ENCODE assay signal across 17 cellular contexts in genomic region chr1:30642391-30643120, GRCh38.
DNase-seq lines count a peak whose midpoint lies in the region; ATAC-seq and TF ChIP-seq lines count a peak whose summit lies in the region.
"Had no signal": no experiment of that assay in that cellular context is flagged by ENCODE, and none has a peak within 500 bp of the region (broad histone marks: within the 10 kb centered on the region; RNA-seq: fewer than 3 reads in every experiment).

No MANE protein-coding gene starts in this region.

- intact Hi-C loops in posterior vena cava (cut with DNase I) (no loop called here), Calu3 (cut with micrococcal nuclease; ENCODE audit: unreplicated experiment) (no loop called here)
- intact Hi-C loops in activated CD4-positive, alpha-beta T cell treated with anti-CD3 and anti-CD28 coated beads for 36 hours (cut with DNase I, micrococcal nuclease): no loop called here

- no peaks in the 10 kb centered on the region for H3K27me3 ChIP-seq in endodermal cell (ENCODE audit: control insufficient read depth, insufficient read depth, low read length, poor library complexity, severe bottlenecking)

- H3K4me3 ChIP-seq in endodermal cell (ENCODE audit: low read length): no peak overlapping the region
- H3K4me3 ChIP-seq: A549, GM23248, HAP-1 had no signal

- no peaks in the 10 kb centered on the region for H3K36me3 ChIP-seq in endodermal cell (ENCODE audit: control insufficient read depth, insufficient read depth, low read length)
- H3K36me3 ChIP-seq: HAP-1 had no signal

- H3K9me3 Mint-ChIP-seq in endodermal cell (peaks cover 10% of the 10 kb centered on the region), Calu3 (ENCODE audit: low read depth, unreplicated experiment) (no peaks in the 10 kb centered on the region)
- no peaks in the 10 kb centered on the region for H3K9me3 Mint-ChIP-seq in activated CD4-positive, alpha-beta T cell treated with anti-CD3 and anti-CD28 coated beads for 36 hours (ENCODE audit: low read depth)
- H3K9me3 Mint-ChIP-seq: CD4-positive, alpha-beta T cell had no signal

- DNase-seq in NCI-H1417 (lab: John Stamatoyannopoulos, UW) (peak in 2 of 3 experiments; percentile 29 to 53), NCI-H1417 treated with DMSO at 0.1 percent for 48 hours (lab: John Stamatoyannopoulos, UW) (no peak), endodermal cell (peak; percentile 35), posterior vena cava (ENCODE audit: low spot score) (peak; percentile 40), T-helper 1 cell (no peak), Calu3 (no peak)
- no peak for DNase-seq in activated CD4-positive, alpha-beta T cell treated with anti-CD3 and anti-CD28 coated beads for 36 hours
- DNase-seq: AML-193; Caco-2; CD4-positive, alpha-beta T cell; DMS79 treated with DMSO at 0.1 percent for 48 hours; GF-D8; GM23248 had no signal

- no peak overlapping the region for H3K27ac Mint-ChIP-seq in endodermal cell
- no peak overlapping the region for H3K27ac Mint-ChIP-seq in activated CD4-positive, alpha-beta T cell treated with anti-CD3 and anti-CD28 coated beads for 36 hours
- no peak overlapping the region for H3K27ac Mint-ChIP-seq in Calu3 (ENCODE audit: unreplicated experiment)
- H3K27ac Mint-ChIP-seq: CD4-positive, alpha-beta T cell had no signal

- no peak overlapping the region for H3K9ac ChIP-seq in endodermal cell (ENCODE audit: extremely low read depth, low read length, poor library complexity, severe bottlenecking)
- H3K9ac ChIP-seq: GM23248 had no signal

- H3K36me3 Mint-ChIP-seq in endodermal cell (ENCODE audit: low read depth) (no peaks in the 10 kb centered on the region), Calu3 (ENCODE audit: insufficient read depth, unreplicated experiment) (no peaks in the 10 kb centered on the region)
- H3K36me3 Mint-ChIP-seq in activated CD4-positive, alpha-beta T cell treated with anti-CD3 and anti-CD28 coated beads for 36 hours (ENCODE audit: low read depth): no peaks in the 10 kb centered on the region

- no TSS peak for BruUV-seq in Calu3 (replicated peaks; lab: Mats Ljungman, UMichigan)

- no peak for ATAC-seq in activated CD4-positive, alpha-beta T cell treated with anti-CD3 and anti-CD28 coated beads for 36 hours
- ATAC-seq: A549 had no signal

- TF ChIP-seq CTCF in endodermal cell (conservative IDR thresholded peaks at IDR 0.05) (no peak), Calu3 (IDR thresholded peaks at IDR 0.05; ENCODE audit: unreplicated experiment) (no peak)

- H3K4me3 Mint-ChIP-seq in endodermal cell: no peak overlapping the region
- H3K4me3 Mint-ChIP-seq in activated CD4-positive, alpha-beta T cell treated with anti-CD3 and anti-CD28 coated beads for 36 hours: no peak overlapping the region
- H3K4me3 Mint-ChIP-seq in Calu3 (ENCODE audit: low read depth, unreplicated experiment): no peak overlapping the region
- H3K4me3 Mint-ChIP-seq: CD4-positive, alpha-beta T cell had no signal

- peaks cover 10% of the 10 kb centered on the region for H3K9me3 ChIP-seq in endodermal cell (ENCODE audit: control insufficient read depth, low read length)
- H3K9me3 ChIP-seq: A549, Caco-2, HAP-1 had no signal

- H3K4me1 ChIP-seq in endodermal cell (ENCODE audit: control insufficient read depth, insufficient read depth, low read length): peaks cover 12% of the 10 kb centered on the region
- H3K4me1 ChIP-seq: A549, Caco-2, HAP-1 had no signal

- H3K27me3 Mint-ChIP-seq in endodermal cell (ENCODE audit: insufficient read depth) (no peaks in the 10 kb centered on the region), Calu3 (ENCODE audit: unreplicated experiment) (peaks cover 76% of the 10 kb centered on the region)
- peaks cover 18% of the 10 kb centered on the region for H3K27me3 Mint-ChIP-seq in activated CD4-positive, alpha-beta T cell treated with anti-CD3 and anti-CD28 coated beads for 36 hours

- CTCF ChIA-PET in activated CD4-positive, alpha-beta T cell treated with anti-CD3 and anti-CD28 coated beads for 36 hours (lab: Charles Lee): no interaction called here
- CTCF ChIA-PET in Calu3 (lab: Charles Lee): no interaction called here

- H3K27ac ChIP-seq in endodermal cell (ENCODE audit: low read depth, low read length): no peak overlapping the region
- H3K27ac ChIP-seq: 22Rv1, A549, C4-2B, GM23248 had no signal

- 89 to 95% methylated on average over 15 to 22 of the region's 22 CpGs for WGBS in endodermal cell (ENCODE audit: insufficient coverage in 1 of 2, insufficient read length in 1 of 2), 2 experiments

- peaks cover 31% of the 10 kb centered on the region for H3K4me1 Mint-ChIP-seq in endodermal cell
- H3K4me1 Mint-ChIP-seq in activated CD4-positive, alpha-beta T cell treated with anti-CD3 and anti-CD28 coated beads for 36 hours: no peaks in the 10 kb centered on the region
- H3K4me1 Mint-ChIP-seq in Calu3 (ENCODE audit: low read depth, unreplicated experiment): no peaks in the 10 kb centered on the region

- POLR2A ChIA-PET in activated CD4-positive, alpha-beta T cell treated with anti-CD3 and anti-CD28 coated beads for 36 hours (lab: Charles Lee): no interaction called here

Comparison
In these comparisons a context has a peak if more than half of its experiments do, and no peak if none do; other contexts are left out.
1. DNase-seq: peak in NCI-H1417 (2 of 3), endodermal cell (single experiment) and posterior vena cava (single experiment); none in NCI-H1417 treated with DMSO at 0.1 percent for 48 hours (single experiment), activated CD4-positive, alpha-beta T cell treated with anti-CD3 and anti-CD28 coated beads for 36 hours (single experiment), T-helper 1 cell (0 of 5) and Calu3 (single experiment).